ENCODE assay signal across 18 cellular contexts in genomic region chr10:63164045-63164722, GRCh38. TPM values are rescaled to one million over a fixed set of nuclear protein-coding genes. Genes with fewer than 3 reads are reported as not detected.
DNase-seq lines count a peak whose midpoint lies in the region; ATAC-seq and TF ChIP-seq lines count a peak whose summit lies in the region.
"Had no signal": no experiment of that assay in that cellular context is flagged by ENCODE, and none has a peak within 500 bp of the region (broad histone marks: within the 10 kb centered on the region; RNA-seq: fewer than 3 reads in every experiment).

No MANE protein-coding gene starts in this region.

- in situ Hi-C loops in transverse colon (cut with MboI; ENCODE audit: low pct_ligation_motif_present in 1 of 4, low pct_unique_long_range_greater_than_20kb in 1 of 4, low sequenced_read_pairs in 3 of 4) = loop anchor here in 2 of 4 donors (25.0 kb wide), 1 partner anchor 352 kb away; the partner anchor contains the start of genes ADO (in 2 of the 2) and EGR2 (in 2 of the 2)

- H3K27ac ChIP-seq in gastroesophageal sphincter = peak overlapping the region in 3 of 4 donors; percentile 40 to 62 (median 58)
- H3K27ac ChIP-seq in naive thymus-derived CD4-positive, alpha-beta T cell (ENCODE audit: low read depth, low read length) = no peak overlapping the region
- H3K27ac ChIP-seq in transverse colon = no peak overlapping the region
- H3K27ac ChIP-seq: C4-2B, parathyroid adenoma, SK-N-MC had no signal

- ATAC-seq in WTC11 (no peak), gastroesophageal sphincter (peak; percentile 78), GM21723 (IDR thresholded peaks at IDR 0.05; ENCODE audit: unreplicated experiment) (no peak)
- ATAC-seq in naive thymus-derived CD4-positive, alpha-beta T cell = no peak

- TF ChIP-seq EP300 in gastroesophageal sphincter (IDR thresholded peaks at IDR 0.05) = no peak
- TF ChIP-seq EP300 in transverse colon (IDR thresholded peaks at IDR 0.05; ENCODE audit: low read depth) = no peak

- H3K4me1 ChIP-seq in gastroesophageal sphincter (peaks cover 2 to 34% (median 3%) of the 10 kb centered on the region in 3 donors), transverse colon (no peaks in the 10 kb centered on the region)
- H3K4me1 ChIP-seq in naive thymus-derived CD4-positive, alpha-beta T cell (ENCODE audit: control insufficient read depth in 2 of 2, insufficient read depth in 2 of 2, low read length in 2 of 2) = no peaks in the 10 kb centered on the region
- H3K4me1 ChIP-seq: parathyroid adenoma had no signal

- H3K27ac Mint-ChIP-seq in WTC11 = peak overlapping the region; percentile 83
- peak overlapping the region in 5 of 9 donors; percentile 14 to 81 (median 73) for H3K27ac Mint-ChIP-seq in naive thymus-derived CD4-positive, alpha-beta T cell

- CTCF ChIA-PET in WTC11 (lab: Charles Lee) = interaction anchor here (2.4 kb wide), 1 partner anchor 556 kb away, joined by 7 read pairs; no protein-coding TSS in a partner anchor
- CTCF ChIA-PET in naive thymus-derived CD4-positive, alpha-beta T cell (lab: Charles Lee) = interaction anchor here (0.8 to 9.1 kb wide), 4 partner anchors 9 to 556 kb away, joined by 4 to 202 read pairs (median 33); no protein-coding TSS in a partner anchor

- TF ChIP-seq CTCF in WTC11 (IDR thresholded peaks at IDR 0.05) (no peak), gastroesophageal sphincter (IDR thresholded peaks at IDR 0.05) (no peak), transverse colon (IDR thresholded peaks at IDR 0.05) (no peak)

- no peaks in the 10 kb centered on the region for H3K27me3 Mint-ChIP-seq in WTC11 (ENCODE audit: low read depth)
- H3K27me3 Mint-ChIP-seq in naive thymus-derived CD4-positive, alpha-beta T cell = no peaks in the 10 kb centered on the region

- no peaks in the 10 kb centered on the region for H3K27me3 ChIP-seq in gastroesophageal sphincter
- H3K27me3 ChIP-seq in naive thymus-derived CD4-positive, alpha-beta T cell (ENCODE audit: control insufficient read depth in 2 of 2, insufficient read depth in 2 of 2, low read length in 2 of 2) = no peaks in the 10 kb centered on the region
- H3K27me3 ChIP-seq in transverse colon = no peaks in the 10 kb centered on the region
- H3K27me3 ChIP-seq: MG63, spleen had no signal

- H3K9me3 ChIP-seq in gastroesophageal sphincter = no peaks in the 10 kb centered on the region
- no peaks in the 10 kb centered on the region for H3K9me3 ChIP-seq in naive thymus-derived CD4-positive, alpha-beta T cell (ENCODE audit: control insufficient read depth in 2 of 3, low read length in 3 of 3)
- no peaks in the 10 kb centered on the region for H3K9me3 ChIP-seq in transverse colon
- H3K9me3 ChIP-seq: MG63, spleen had no signal

- DNase-seq in SKM-1 (lab: John Stamatoyannopoulos, UW; ENCODE audit: unreplicated experiment) (peak; percentile 14), SKM-1 treated with dmso at 0.1 percent for 144 hours (lab: John Stamatoyannopoulos, UW; ENCODE audit: unreplicated experiment) (no peak), WTC11 (ENCODE audit: low spot score) (no peak), transverse colon (no peak), GM03348 (ENCODE audit: low spot score) (no peak)
- no peak for DNase-seq in naive thymus-derived CD4-positive, alpha-beta T cell
- DNase-seq: 8988T; activated CD4-positive, alpha-beta T cell treated with anti-CD3 and anti-CD28 coated beads, Interleukin-2, amount 50 U/mL, for 1 hour; MG63; NCI-H526 treated with DMSO at 0.1 percent for 48 hours; OCI-M1; spleen; stimulated activated naive CD4-positive, alpha-beta T cell had no signal

- TF ChIP-seq POLR2A in gastroesophageal sphincter (IDR thresholded peaks at IDR 0.05) (no peak), transverse colon (IDR thresholded peaks at IDR 0.05) (no peak)

- H3K4me3 ChIP-seq in gastroesophageal sphincter (no peak overlapping the region), transverse colon (no peak overlapping the region)
- no peak overlapping the region for H3K4me3 ChIP-seq in naive thymus-derived CD4-positive, alpha-beta T cell (ENCODE audit: low read length)
- H3K4me3 ChIP-seq: MG63, SK-N-MC, spleen had no signal

- H3K36me3 Mint-ChIP-seq in WTC11 = peaks cover 33% of the 10 kb centered on the region
- H3K36me3 Mint-ChIP-seq in naive thymus-derived CD4-positive, alpha-beta T cell = peaks cover 0 to 24% (median 8%) of the 10 kb centered on the region in 5 donors

- no peaks in the 10 kb centered on the region for H3K4me1 Mint-ChIP-seq in WTC11
- peaks cover 6 to 22% (median 7%) of the 10 kb centered on the region in 7 donors for H3K4me1 Mint-ChIP-seq in naive thymus-derived CD4-positive, alpha-beta T cell

- intact Hi-C loops in naive thymus-derived CD4-positive, alpha-beta T cell (cut with micrococcal nuclease) = loop anchor here in 1 of 2 donors (10.0 kb wide), 1 partner anchor 701 kb away; no protein-coding TSS in a partner anchor
- intact Hi-C loops in transverse colon (cut with DNase I; ENCODE audit: low total_unique reads) = loop anchor here (10.0 kb wide), 1 partner anchor 661 kb away; no protein-coding TSS in a partner anchor

- H3K4me3 Mint-ChIP-seq in WTC11 = no peak overlapping the region
- H3K4me3 Mint-ChIP-seq in naive thymus-derived CD4-positive, alpha-beta T cell = no peak overlapping the region

- WGBS in gastroesophageal sphincter (ENCODE audit: low coverage in 1 of 2), 2 donors = 7 to 39% methylated on average over 2 to 4 of the region's 5 CpGs
- 73 to 74% methylated on average over 3 to 5 of the region's 5 CpGs for WGBS in transverse colon (ENCODE audit: low coverage in 1 of 2), 2 donors

- no peaks in the 10 kb centered on the region for H3K9me3 Mint-ChIP-seq in WTC11
- no peaks in the 10 kb centered on the region for H3K9me3 Mint-ChIP-seq in naive thymus-derived CD4-positive, alpha-beta T cell

- H3K36me3 ChIP-seq in gastroesophageal sphincter (peaks cover 0 to 6% of the 10 kb centered on the region in 2 donors), transverse colon (no peaks in the 10 kb centered on the region)
- no peaks in the 10 kb centered on the region for H3K36me3 ChIP-seq in naive thymus-derived CD4-positive, alpha-beta T cell (ENCODE audit: control insufficient read depth in 2 of 3, insufficient read depth in 3 of 3, low read length in 3 of 3)

- POLR2A ChIA-PET in WTC11 (lab: Charles Lee) = no interaction called here
- POLR2A ChIA-PET in naive thymus-derived CD4-positive, alpha-beta T cell (lab: Charles Lee) = interaction anchor here (0.7 to 1.1 kb wide), 2 partner anchors 22 to 396 kb away, joined by 3 to 4 read pairs; no protein-coding TSS in a partner anchor

TF ChIP-seq in WTC11, 78 proteins besides CTCF, POLR2A, EP300 and RAD21:
- TF ChIP-seq MXD4 (CRISPR knock-in tag; IDR thresholded peaks at IDR 0.05; ENCODE audit: borderline replicate concordance) (no peak), TEAD1 (CRISPR knock-in tag; IDR thresholded peaks at IDR 0.05) (no peak)

RNA-seq across cellular contexts. Expression of gene NRBF2, which starts 31.1 kb away (rescaled TPM):
- total RNA-seq in WTC11 (2021) (25.4 to 27.5 TPM (median 25.9 TPM) in 3 replicates), gastroesophageal sphincter (10 to 100 TPM in 3 of 4 donors, 1 to 10 TPM in 1; 8.6 to 17.2 (median 12.3) TPM), transverse colon (10 to 100 TPM in 3 of 4 donors, 1 to 10 TPM in 1; 1.4 to 21.3 (median 17.6) TPM)
- total RNA-seq in naive thymus-derived CD4-positive, alpha-beta T cell = 10 to 100 TPM; 14.5 to 26.0 (median 19.2) TPM
- polyA plus RNA-seq in naive thymus-derived CD4-positive, alpha-beta T cell = 10 to 100 TPM; 15.8 to 27.0 TPM

Comparison
In these comparisons a context has a peak if more than half of its experiments do, and no peak if none do; other contexts are left out.
1. H3K27ac ChIP-seq: peak in gastroesophageal sphincter (3 of 4); none in naive thymus-derived CD4-positive, alpha-beta T cell (single experiment) and transverse colon (0 of 4).